ENCODE assay signal across 18 cellular contexts in genomic region chr1:12188115-12188514, GRCh38. TPM values are rescaled to one million over a fixed set of nuclear protein-coding genes. Genes with fewer than 3 reads are reported as not detected.
DNase-seq lines count a peak whose midpoint lies in the region; ATAC-seq and TF ChIP-seq lines count a peak whose summit lies in the region.
"Had no signal": no experiment of that assay in that cellular context is flagged by ENCODE, and none has a peak within 500 bp of the region (broad histone marks: within the 10 kb centered on the region; RNA-seq: fewer than 3 reads in every experiment).

No MANE protein-coding gene starts in this region.

- H3K36me3 ChIP-seq in upper lobe of left lung, result peaks cover 13 to 37% (median 20%) of the 10 kb centered on the region in 4 donors

- H3K9me3 Mint-ChIP-seq in activated T-cell treated with anti-CD3 and anti-CD28 coated beads, Interleukin-2, amount 50 U/mL, for 24 hours, result no peaks in the 10 kb centered on the region
- no peaks in the 10 kb centered on the region for H3K9me3 Mint-ChIP-seq in activated CD4-positive, alpha-beta memory T cell treated with anti-CD3 and anti-CD28 coated beads, Interleukin-2, amount 10 ng/mL, durations not matched to agents 7 days and 5 days
- H3K9me3 Mint-ChIP-seq: endodermal cell; T-helper 1 cell treated with Interleukin-12 subunit alpha and Interleukin-12 subunit beta and Interleukin-4 antibody, amounts not matched to agents 30 μg/mL and 1 μg/mL, for 36 hours had no signal

- H3K4me3 ChIP-seq in upper lobe of left lung, result no peak overlapping the region
- H3K4me3 ChIP-seq: psoas muscle had no signal

- H3K27me3 ChIP-seq in upper lobe of left lung, result no peaks in the 10 kb centered on the region

- DNase-seq in activated T-cell treated with anti-CD3 and anti-CD28 coated beads, Interleukin-2, amount 50 U/mL, for 24 hours, result no peak
- DNase-seq in activated T-cell treated with anti-CD3 and anti-CD28 coated beads, Interleukin-2, amount 50 U/mL, for 1 hour, result no peak
- no peak for DNase-seq in activated CD4-positive, alpha-beta memory T cell treated with anti-CD3 and anti-CD28 coated beads, Interleukin-2, amount 10 ng/mL, durations not matched to agents 7 days and 5 days
- DNase-seq in iPS-NIHi7 (ENCODE audit: extremely low spot score), result peak; percentile 61
- no peak for DNase-seq in upper lobe of left lung
- no peak for DNase-seq in NCI-H446 treated with DMSO at 0.1 percent for 48 hours (lab: John Stamatoyannopoulos, UW)
- DNase-seq in H4 (ENCODE audit: low spot score), result no peak
- DNase-seq: activated CD4-positive, alpha-beta T cell treated with anti-CD3 and anti-CD28 coated beads for 1 hour; COR-L47; endodermal cell; NCI-H1436 treated with DMSO at 0.1 percent for 48 hours; NCI-H2227 treated with DMSO at 0.1 percent for 48 hours; psoas muscle; stimulated activated CD4-positive, alpha-beta T cell treated with anti-CD3 and anti-CD28 coated beads, Interleukin-12 subunit alpha, Interleukin-12 subunit beta, amount 100 ng/mL, for 4 hours; stimulated activated naive CD8-positive, alpha-beta T cell treated with anti-CD3 and anti-CD28 coated beads, Interleukin-15, Interleukin-2, amounts not matched to agents 100 U/mL and 50 U/mL, for 24 hours had no signal

- TF ChIP-seq POLR2A in upper lobe of left lung (IDR thresholded peaks at IDR 0.05), result no peak

- CTCF ChIA-PET in activated CD4-positive, alpha-beta memory T cell treated with anti-CD3 and anti-CD28 coated beads, Interleukin-2, amount 10 ng/mL, durations not matched to agents 7 days and 5 days (lab: Charles Lee), result interaction anchor here (7.0 kb wide), 1 partner anchor 64 kb away, joined by 37 read pairs; no protein-coding TSS in a partner anchor

- H3K27me3 Mint-ChIP-seq in activated T-cell treated with anti-CD3 and anti-CD28 coated beads, Interleukin-2, amount 50 U/mL, for 24 hours, result no peaks in the 10 kb centered on the region
- H3K27me3 Mint-ChIP-seq in activated CD4-positive, alpha-beta memory T cell treated with anti-CD3 and anti-CD28 coated beads, Interleukin-2, amount 10 ng/mL, durations not matched to agents 7 days and 5 days, result no peaks in the 10 kb centered on the region

- ATAC-seq in upper lobe of left lung (ENCODE audit: low FRiP score in 2 of 2) (no peak), GM18517 (IDR thresholded peaks at IDR 0.05; ENCODE audit: unreplicated experiment) (no peak)
- ATAC-seq: Right ventricle myocardium inferior; stimulated activated naive CD8-positive, alpha-beta T cell treated with anti-CD3 and anti-CD28 coated beads, Interleukin-15, Interleukin-2, amounts not matched to agents 100 U/mL and 50 U/mL, for 24 hours had no signal

- H3K36me3 Mint-ChIP-seq in activated T-cell treated with anti-CD3 and anti-CD28 coated beads, Interleukin-2, amount 50 U/mL, for 24 hours (ENCODE audit: low read depth), result peaks cover 90% of the 10 kb centered on the region
- peaks cover 70% of the 10 kb centered on the region for H3K36me3 Mint-ChIP-seq in activated CD4-positive, alpha-beta memory T cell treated with anti-CD3 and anti-CD28 coated beads, Interleukin-2, amount 10 ng/mL, durations not matched to agents 7 days and 5 days (ENCODE audit: low read depth)

- no peak for TF ChIP-seq CTCF in upper lobe of left lung (IDR thresholded peaks at IDR 0.05)

- H3K9me3 ChIP-seq in upper lobe of left lung, result no peaks in the 10 kb centered on the region
- H3K9me3 ChIP-seq: psoas muscle had no signal

- POLR2A ChIA-PET in activated CD4-positive, alpha-beta memory T cell treated with anti-CD3 and anti-CD28 coated beads, Interleukin-2, amount 10 ng/mL, durations not matched to agents 7 days and 5 days (lab: Charles Lee), result interaction anchor here (1.3 to 1.4 kb wide), 2 partner anchors 10 to 32 kb away, joined by 3 read pairs; no protein-coding TSS in a partner anchor

- no peak for TF ChIP-seq EP300 in upper lobe of left lung (IDR thresholded peaks at IDR 0.05)

- WGBS in upper lobe of left lung, 2 donors, result 48 to 60% methylated on average over 3 of the region's 3 CpGs

- peak overlapping the region; percentile 88 for H3K27ac Mint-ChIP-seq in activated T-cell treated with anti-CD3 and anti-CD28 coated beads, Interleukin-2, amount 50 U/mL, for 24 hours
- H3K27ac Mint-ChIP-seq in activated CD4-positive, alpha-beta memory T cell treated with anti-CD3 and anti-CD28 coated beads, Interleukin-2, amount 10 ng/mL, durations not matched to agents 7 days and 5 days, result peak overlapping the region; percentile 12
- H3K27ac Mint-ChIP-seq: endodermal cell; T-helper 1 cell treated with Interleukin-12 subunit alpha and Interleukin-12 subunit beta and Interleukin-4 antibody, amounts not matched to agents 30 μg/mL and 1 μg/mL, for 36 hours had no signal

- H3K27ac ChIP-seq in upper lobe of left lung, result peak overlapping the region in 3 of 4 donors; percentile 6 to 46 (median 12)
- H3K27ac ChIP-seq: psoas muscle had no signal

- peaks cover 64% of the 10 kb centered on the region for H3K4me1 Mint-ChIP-seq in activated T-cell treated with anti-CD3 and anti-CD28 coated beads, Interleukin-2, amount 50 U/mL, for 24 hours (ENCODE audit: low read depth)
- H3K4me1 Mint-ChIP-seq in activated CD4-positive, alpha-beta memory T cell treated with anti-CD3 and anti-CD28 coated beads, Interleukin-2, amount 10 ng/mL, durations not matched to agents 7 days and 5 days, result peaks cover 55% of the 10 kb centered on the region

- H3K4me3 Mint-ChIP-seq in activated T-cell treated with anti-CD3 and anti-CD28 coated beads, Interleukin-2, amount 50 U/mL, for 24 hours, result no peak overlapping the region
- H3K4me3 Mint-ChIP-seq in activated CD4-positive, alpha-beta memory T cell treated with anti-CD3 and anti-CD28 coated beads, Interleukin-2, amount 10 ng/mL, durations not matched to agents 7 days and 5 days, result no peak overlapping the region
- H3K4me3 Mint-ChIP-seq: endodermal cell; T-helper 1 cell treated with Interleukin-12 subunit alpha and Interleukin-12 subunit beta and Interleukin-4 antibody, amounts not matched to agents 30 μg/mL and 1 μg/mL, for 36 hours had no signal

- H3K4me1 ChIP-seq in upper lobe of left lung, result peaks cover 48 to 62% (median 54%) of the 10 kb centered on the region in 4 donors

RNA-seq across cellular contexts. Expression of gene TNFRSF1B, which starts 21.3 kb away (rescaled TPM):
- 100 to 1,000 TPM; 434 to 447 TPM for total RNA-seq in activated CD4-positive, alpha-beta memory T cell treated with anti-CD3 and anti-CD28 coated beads, Interleukin-2, amount 10 ng/mL, durations not matched to agents 7 days and 5 days
- total RNA-seq in upper lobe of left lung, result 100 to 1,000 TPM in 1 of 6 donors, 10 to 100 TPM in 5; 28.3 to 113 (median 58.5) TPM
- 0.47 and 0.93 TPM in 2 replicates for total RNA-seq in H4 (2014; rRNA removed; shearing (Covaris generic))

RNA-seq across cellular contexts. Expression of gene VPS13D, which starts 41.7 kb away (rescaled TPM):
- total RNA-seq in activated CD4-positive, alpha-beta memory T cell treated with anti-CD3 and anti-CD28 coated beads, Interleukin-2, amount 10 ng/mL, durations not matched to agents 7 days and 5 days, result 10 to 100 TPM; 28.1 to 31.4 TPM
- 100 to 1,000 TPM in 2 of 6 donors, 10 to 100 TPM in 4; 54.9 to 181 (median 87.9) TPM for total RNA-seq in upper lobe of left lung
- 6.9 and 9.6 TPM in 2 replicates for total RNA-seq in H4 (2014; rRNA removed; shearing (Covaris generic))

Comparison
In these comparisons a context has a peak if more than half of its experiments do, and no peak if none do; other contexts are left out.
1. RNA of gene TNFRSF1B, which starts 21.3 kb away (total RNA-seq): 434 to 447 TPM in activated CD4-positive, alpha-beta memory T cell treated with anti-CD3 and anti-CD28 coated beads, Interleukin-2, amount 10 ng/mL, durations not matched to agents 7 days and 5 days and 28.3 to 113 TPM in upper lobe of left lung; 0.47 to 0.93 TPM in H4; every median in the first group is over 10 times any median in the second.